ENCODE assay signal across 8 cellular contexts in the genomic region with DNA sequence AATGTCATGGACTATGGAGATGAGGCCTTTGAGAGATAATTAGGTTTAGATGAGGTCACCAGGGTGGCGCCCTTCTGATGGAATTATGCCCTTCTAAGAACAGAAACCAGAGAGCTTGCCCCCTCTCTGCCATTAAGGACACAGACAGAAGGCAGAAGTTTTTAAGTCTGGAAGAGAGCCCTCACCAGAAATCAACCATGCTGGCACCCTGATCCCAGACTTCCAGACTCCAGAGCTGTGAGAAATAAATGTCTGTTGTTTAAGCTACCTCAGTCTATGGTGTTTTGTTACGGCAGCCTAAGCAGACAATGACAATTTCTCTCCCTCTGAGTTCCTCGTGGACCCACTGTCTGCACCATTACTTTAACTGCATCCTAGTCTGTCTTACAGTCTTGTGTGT.
"Had no signal": no experiment of that assay in that cellular context is flagged by ENCODE, and none has a peak within 500 bp of the region (broad histone marks: within the 10 kb centered on the region; RNA-seq: fewer than 3 reads in every experiment).

No MANE protein-coding gene starts in this region.

- H3K27ac Mint-ChIP-seq: H9, IgD-negative memory B cell had no signal

- H3K36me3 Mint-ChIP-seq: IgD-negative memory B cell had no signal

- H3K9ac ChIP-seq: GM23248 had no signal

- H3K4me3 Mint-ChIP-seq: H9, IgD-negative memory B cell had no signal

- H3K27ac ChIP-seq: GM23248, HL-60 had no signal

- H2AFZ ChIP-seq: GM23248 had no signal

- ATAC-seq: HepG2 had no signal

- H3K4me1 Mint-ChIP-seq: H9, IgD-negative memory B cell had no signal

- H3K4me3 ChIP-seq: GM23248 had no signal

- FAIRE-seq: H1, H54, HepG2 had no signal

- DNase-seq: GM23248, H9, HCEC 1CT had no signal
